ENCODE assay signal across 9 cellular contexts in genomic region chr16:11076259-11077018, GRCh38.
DNase-seq lines count a peak whose midpoint lies in the region; ATAC-seq, FAIRE-seq and TF ChIP-seq lines count a peak whose summit lies in the region.
"Had no signal": no experiment of that assay in that cellular context is flagged by ENCODE, and none has a peak within 500 bp of the region (broad histone marks: within the 10 kb centered on the region; RNA-seq: fewer than 3 reads in every experiment).

No MANE protein-coding gene starts in this region.

- peaks cover 99% of the 10 kb centered on the region for H3K4me1 Mint-ChIP-seq in activated naive CD8-positive, alpha-beta T cell treated with anti-CD3 and anti-CD28 coated beads, Interleukin-2, amount 50 U/mL, for 24 hours

- CTCF ChIA-PET in AG04450 (lab: Charles Lee), result no interaction called here

- H3K27ac Mint-ChIP-seq in activated naive CD8-positive, alpha-beta T cell treated with anti-CD3 and anti-CD28 coated beads, Interleukin-2, amount 50 U/mL, for 24 hours, result peak overlapping the region; percentile 90

- POLR2A ChIA-PET in AG04450 (lab: Yijun Ruan, JAX), result interaction anchor here (0.5 to 1.1 kb wide), 4 partner anchors 13 to 179 kb away, joined by 3 to 5 read pairs (median 4); partner anchors contain the start of gene SOCS1

- H3K27me3 ChIP-seq in AG04450 (ENCODE audit: control insufficient read depth, insufficient read depth, low read length) (no peaks in the 10 kb centered on the region), psoas muscle (ENCODE audit: insufficient read depth in 3 of 3, low read length in 2 of 3) (no peaks in the 10 kb centered on the region), prostate gland (replicated peaks; ENCODE audit: insufficient read depth) (no peaks in the 10 kb centered on the region)

- peak; percentile 36 for ATAC-seq in GM19467 (IDR thresholded peaks at IDR 0.05; ENCODE audit: unreplicated experiment)
- peak; percentile 65 for ATAC-seq in HG03521 (IDR thresholded peaks at IDR 0.05; ENCODE audit: unreplicated experiment)
- ATAC-seq in activated naive CD8-positive, alpha-beta T cell treated with anti-CD3 and anti-CD28 coated beads, Interleukin-2, amount 50 U/mL, for 24 hours, result peak; percentile 76
- no peak for ATAC-seq in psoas muscle

- intact Hi-C loops in psoas muscle (cut with DNase I) (no loop called here), prostate gland (cut with DNase I) (no loop called here)

- no peaks in the 10 kb centered on the region for H3K27me3 Mint-ChIP-seq in activated naive CD8-positive, alpha-beta T cell treated with anti-CD3 and anti-CD28 coated beads, Interleukin-2, amount 50 U/mL, for 24 hours

- peak overlapping the region; percentile 39 for H3K4me3 Mint-ChIP-seq in activated naive CD8-positive, alpha-beta T cell treated with anti-CD3 and anti-CD28 coated beads, Interleukin-2, amount 50 U/mL, for 24 hours

- H3K9me3 ChIP-seq in AG04450 (ENCODE audit: control insufficient read depth, insufficient read depth, low read length), result no peaks in the 10 kb centered on the region; the same call in 1 of the 2 replicates
- no peaks in the 10 kb centered on the region for H3K9me3 ChIP-seq in psoas muscle
- no peaks in the 10 kb centered on the region for H3K9me3 ChIP-seq in prostate gland

- H3K36me3 ChIP-seq in psoas muscle (ENCODE audit: insufficient read depth in 1 of 2, low read depth in 1 of 2) (peaks cover 0 to 11% of the 10 kb centered on the region in 2 donors), prostate gland (no peaks in the 10 kb centered on the region)

- DNase-seq in AG04450 (ENCODE audit: low read depth, low spot score) (no peak), psoas muscle (no peak), RCC 7860 (ENCODE audit: low spot score) (no peak), prostate gland (ENCODE audit: low spot score) (no peak)
- DNase-seq in activated naive CD8-positive, alpha-beta T cell treated with anti-CD3 and anti-CD28 coated beads, Interleukin-2, amount 50 U/mL, for 24 hours, result peak; percentile 76
- peak; percentile 87 for DNase-seq in stimulated activated CD8-positive, alpha-beta memory T cell treated with anti-CD3 and anti-CD28 coated beads, Interleukin-4, amount 100 ng/mL, for 48 hours

- H3K27ac ChIP-seq in AG04450 (ENCODE audit: low read depth, low read length), result peak overlapping the region; percentile 31
- H3K27ac ChIP-seq in psoas muscle, result no peak overlapping the region
- H3K27ac ChIP-seq in prostate gland, result no peak overlapping the region

- WGBS in psoas muscle, 3 donors, result 83 to 86% (median 84%) methylated on average over 13 of the region's 13 CpGs
- 75% methylated on average over 13 of the region's 13 CpGs for WGBS in prostate gland

- H3K36me3 Mint-ChIP-seq in activated naive CD8-positive, alpha-beta T cell treated with anti-CD3 and anti-CD28 coated beads, Interleukin-2, amount 50 U/mL, for 24 hours (ENCODE audit: low read depth), result peaks cover 14% of the 10 kb centered on the region

- TF ChIP-seq POLR2A in prostate gland (IDR thresholded peaks at IDR 0.05), result no peak

- no peak for FAIRE-seq in RCC 7860 (lab: Jason Lieb, UNC)
- FAIRE-seq: islet of Langerhans had no signal

- no peak overlapping the region for H3K4me3 ChIP-seq in AG04450 (ENCODE audit: low read depth, low read length)
- H3K4me3 ChIP-seq in psoas muscle, result no peak overlapping the region
- no peak overlapping the region for H3K4me3 ChIP-seq in prostate gland

- H3K4me1 ChIP-seq in psoas muscle (no peaks in the 10 kb centered on the region), prostate gland (replicated peaks) (no peaks in the 10 kb centered on the region)

- H3K9me3 Mint-ChIP-seq in activated naive CD8-positive, alpha-beta T cell treated with anti-CD3 and anti-CD28 coated beads, Interleukin-2, amount 50 U/mL, for 24 hours, result no peaks in the 10 kb centered on the region

- TF ChIP-seq CTCF in AG04450 (IDR thresholded peaks at IDR 0.05; ENCODE audit: low read depth, low read length) (no peak), psoas muscle (IDR thresholded peaks at IDR 0.05) (no peak), prostate gland (IDR thresholded peaks at IDR 0.05) (no peak)

Comparison
In these comparisons a context has a peak if more than half of its experiments do, and no peak if none do; other contexts are left out.
1. DNase-seq: peak in activated naive CD8-positive, alpha-beta T cell treated with anti-CD3 and anti-CD28 coated beads, Interleukin-2, amount 50 U/mL, for 24 hours (single experiment) and stimulated activated CD8-positive, alpha-beta memory T cell treated with anti-CD3 and anti-CD28 coated beads, Interleukin-4, amount 100 ng/mL, for 48 hours (single experiment); none in AG04450 (single experiment), psoas muscle (0 of 2), RCC 7860 (single experiment) and prostate gland (single experiment).
2. ATAC-seq: peak in GM19467 (single experiment), HG03521 (single experiment) and activated naive CD8-positive, alpha-beta T cell treated with anti-CD3 and anti-CD28 coated beads, Interleukin-2, amount 50 U/mL, for 24 hours (single experiment); none in psoas muscle (0 of 4).